8 cellular contexts compared by ENCODE assay signal in genomic region chr12:47079894-47080724, GRCh38. TPM values are rescaled to one million over a fixed set of nuclear protein-coding genes. Genes with fewer than 3 reads are reported as not detected.
DNase-seq lines count a peak whose midpoint lies in the region; FAIRE-seq and TF ChIP-seq lines count a peak whose summit lies in the region.

AMIGO2 (minus strand) TSS chr12:47079959; CDS start chr12:47079002, 957 bp downstream.

- H3K36me3 ChIP-seq in tibial nerve = no peaks in the 10 kb centered on the region

- H3K27ac Mint-ChIP-seq in Calu3 (ENCODE audit: unreplicated experiment) (peak within 1 kb of the TSS; percentile 92), nephron (peak within 1 kb of the TSS; percentile 91 to 94 (median 91))
- peak within 1 kb of the TSS; percentile 97 for H3K27ac Mint-ChIP-seq in activated T-helper 1 cell treated with anti-CD3 and anti-CD28 coated beads, Interleukin-12 subunit alpha, Interleukin-12 subunit beta, Interleukin-2, Interleukin-4 antibody, amounts not matched to agents 30 ng/mL and 10 ng/mL and 1 ng/mL, durations not matched to agents 14 hours and 24 hours and 36 hours

- peak within 1 kb of the TSS; percentile 81 for H3K4me3 ChIP-seq in fibroblast of villous mesenchyme (ENCODE audit: low read depth, low read length)
- H3K4me3 ChIP-seq in tibial nerve = peak within 1 kb of the TSS; percentile 67 to 84 (median 72)

- H3K9me3 ChIP-seq in tibial nerve = no peaks in the 10 kb centered on the region

- peak within 1 kb of the TSS; percentile 61 to 91 (median 89) for H3K27ac ChIP-seq in tibial nerve

- intact Hi-C loops in Calu3 (cut with micrococcal nuclease; ENCODE audit: unreplicated experiment) = loop anchor here (2.0 to 5.0 kb wide), 4 partner anchors 111 to 317 kb away; no protein-coding TSS in a partner anchor
- intact Hi-C loops in activated T-helper 1 cell treated with anti-CD3 and anti-CD28 coated beads, Interleukin-12 subunit alpha, Interleukin-12 subunit beta, Interleukin-2, Interleukin-4 antibody, amounts not matched to agents 30 ng/mL and 10 ng/mL and 1 ng/mL, durations not matched to agents 14 hours and 24 hours and 36 hours (cut with micrococcal nuclease) = loop anchor here (1.0 to 10.0 kb wide), 14 partner anchors 9 to 1088 kb away; partner anchors contain the start of genes RPAP3, SCAF11 and SLC38A2

- peaks cover 0 to 37% (median 11%) of the 10 kb centered on the region in 4 donors for H3K4me1 ChIP-seq in tibial nerve

- H3K4me3 Mint-ChIP-seq in Calu3 (ENCODE audit: low read depth, unreplicated experiment) = peak within 1 kb of the TSS; percentile 95
- peak within 1 kb of the TSS; percentile 97 for H3K4me3 Mint-ChIP-seq in activated T-helper 1 cell treated with anti-CD3 and anti-CD28 coated beads, Interleukin-12 subunit alpha, Interleukin-12 subunit beta, Interleukin-2, Interleukin-4 antibody, amounts not matched to agents 30 ng/mL and 10 ng/mL and 1 ng/mL, durations not matched to agents 14 hours and 24 hours and 36 hours
- H3K4me3 Mint-ChIP-seq in nephron = peak within 1 kb of the TSS; percentile 92 to 94 (median 94)

- TF ChIP-seq EP300 in tibial nerve (IDR thresholded peaks at IDR 0.05) = no peak

- CTCF ChIA-PET in Calu3 (lab: Charles Lee) = interaction anchor here (0.8 to 2.0 kb wide), 5 partner anchors 9 to 197 kb away, joined by 3 to 9 read pairs (median 5); no protein-coding TSS in a partner anchor

- no peaks in the 10 kb centered on the region for H3K27me3 Mint-ChIP-seq in Calu3 (ENCODE audit: unreplicated experiment)
- no peaks in the 10 kb centered on the region for H3K27me3 Mint-ChIP-seq in activated T-helper 1 cell treated with anti-CD3 and anti-CD28 coated beads, Interleukin-12 subunit alpha, Interleukin-12 subunit beta, Interleukin-2, Interleukin-4 antibody, amounts not matched to agents 30 ng/mL and 10 ng/mL and 1 ng/mL, durations not matched to agents 14 hours and 24 hours and 36 hours (ENCODE audit: insufficient read depth)
- peaks cover 67% of the 10 kb centered on the region for H3K27me3 Mint-ChIP-seq in nephron (ENCODE audit: low read depth)

- no TSS peak for BruUV-seq in Calu3 (replicated peaks; lab: Mats Ljungman, UMichigan)

- DNase-seq in Calu3 (peak; percentile 55), H54 (ENCODE audit: insufficient read length, low spot score) (peak; percentile 64), NOMO-1 treated with DMSO at 0.1 percent for 48 hours (lab: John Stamatoyannopoulos, UW; ENCODE audit: unreplicated experiment) (peak; percentile 14), fibroblast of villous mesenchyme (ENCODE audit: low read depth) (peak; percentile 74), tibial nerve (ENCODE audit: low spot score in 2 of 2) (peak; percentile 14 to 34), GDM1 (lab: John Stamatoyannopoulos, UW) (no peak)
- peak; percentile 27 for DNase-seq in activated T-helper 1 cell treated with anti-CD3 and anti-CD28 coated beads, Interleukin-12 subunit alpha, Interleukin-12 subunit beta, Interleukin-2, Interleukin-4 antibody, amounts not matched to agents 30 ng/mL and 10 ng/mL and 1 ng/mL, durations not matched to agents 14 hours and 24 hours and 36 hours (ENCODE audit: low spot score)

- peaks cover 72% of the 10 kb centered on the region for H3K36me3 Mint-ChIP-seq in Calu3 (ENCODE audit: insufficient read depth, unreplicated experiment)
- peaks cover 26% of the 10 kb centered on the region for H3K36me3 Mint-ChIP-seq in activated T-helper 1 cell treated with anti-CD3 and anti-CD28 coated beads, Interleukin-12 subunit alpha, Interleukin-12 subunit beta, Interleukin-2, Interleukin-4 antibody, amounts not matched to agents 30 ng/mL and 10 ng/mL and 1 ng/mL, durations not matched to agents 14 hours and 24 hours and 36 hours (ENCODE audit: low read depth)
- H3K36me3 Mint-ChIP-seq in nephron (ENCODE audit: low read depth) = no peaks in the 10 kb centered on the region

- H3K9me3 Mint-ChIP-seq in Calu3 (ENCODE audit: low read depth, unreplicated experiment) (no peaks in the 10 kb centered on the region), nephron (no peaks in the 10 kb centered on the region)
- H3K9me3 Mint-ChIP-seq in activated T-helper 1 cell treated with anti-CD3 and anti-CD28 coated beads, Interleukin-12 subunit alpha, Interleukin-12 subunit beta, Interleukin-2, Interleukin-4 antibody, amounts not matched to agents 30 ng/mL and 10 ng/mL and 1 ng/mL, durations not matched to agents 14 hours and 24 hours and 36 hours = no peaks in the 10 kb centered on the region

- 0 to 1% methylated on average over 24 to 46 of the region's 59 CpGs for WGBS in tibial nerve, 2 donors

- TF ChIP-seq POLR2A in H54 (IDR thresholded peaks at IDR 0.05; ENCODE audit: low read depth, low read length) (peak; percentile 37), tibial nerve (IDR thresholded peaks at IDR 0.05) (no peak)

- FAIRE-seq in H54 (lab: Jason Lieb, UNC) = no peak

- TF ChIP-seq CTCF in Calu3 (IDR thresholded peaks at IDR 0.05; ENCODE audit: unreplicated experiment) = no peak
- no peak for TF ChIP-seq CTCF in fibroblast of villous mesenchyme (IDR thresholded peaks at IDR 0.05; ENCODE audit: insufficient read depth, low read depth, low read length)
- TF ChIP-seq CTCF in nephron (IDR thresholded peaks at IDR 0.05; ENCODE audit: unreplicated experiment in 3 of 3) = no peak
- no peak for TF ChIP-seq CTCF in tibial nerve (IDR thresholded peaks at IDR 0.05)

- no peaks in the 10 kb centered on the region for H3K27me3 ChIP-seq in tibial nerve

- H3K4me1 Mint-ChIP-seq in Calu3 (ENCODE audit: low read depth, unreplicated experiment) (peaks cover 50% of the 10 kb centered on the region), nephron (peaks cover 10% of the 10 kb centered on the region)
- peaks cover 87% of the 10 kb centered on the region for H3K4me1 Mint-ChIP-seq in activated T-helper 1 cell treated with anti-CD3 and anti-CD28 coated beads, Interleukin-12 subunit alpha, Interleukin-12 subunit beta, Interleukin-2, Interleukin-4 antibody, amounts not matched to agents 30 ng/mL and 10 ng/mL and 1 ng/mL, durations not matched to agents 14 hours and 24 hours and 36 hours (ENCODE audit: low read depth)

RNA-seq across cellular contexts. Expression of gene AMIGO2, which starts in this region (rescaled TPM):
- total RNA-seq in Calu3 (2022) (27.0 and 66.2 TPM in 2 replicates), fibroblast of villous mesenchyme (62.2 and 101 TPM in 2 replicates), tibial nerve (1 to 10 TPM; 1.7 to 6.6 (median 3.1) TPM)
- total RNA-seq in activated T-helper 1 cell treated with anti-CD3 and anti-CD28 coated beads, Interleukin-12 subunit alpha, Interleukin-12 subunit beta, Interleukin-2, Interleukin-4 antibody, amounts not matched to agents 30 ng/mL and 10 ng/mL and 1 ng/mL, durations not matched to agents 14 hours and 24 hours and 36 hours = 11.6 and 12.5 TPM in 2 replicates
